ENCODE assay signal across 18 cellular contexts in the genomic region with DNA sequence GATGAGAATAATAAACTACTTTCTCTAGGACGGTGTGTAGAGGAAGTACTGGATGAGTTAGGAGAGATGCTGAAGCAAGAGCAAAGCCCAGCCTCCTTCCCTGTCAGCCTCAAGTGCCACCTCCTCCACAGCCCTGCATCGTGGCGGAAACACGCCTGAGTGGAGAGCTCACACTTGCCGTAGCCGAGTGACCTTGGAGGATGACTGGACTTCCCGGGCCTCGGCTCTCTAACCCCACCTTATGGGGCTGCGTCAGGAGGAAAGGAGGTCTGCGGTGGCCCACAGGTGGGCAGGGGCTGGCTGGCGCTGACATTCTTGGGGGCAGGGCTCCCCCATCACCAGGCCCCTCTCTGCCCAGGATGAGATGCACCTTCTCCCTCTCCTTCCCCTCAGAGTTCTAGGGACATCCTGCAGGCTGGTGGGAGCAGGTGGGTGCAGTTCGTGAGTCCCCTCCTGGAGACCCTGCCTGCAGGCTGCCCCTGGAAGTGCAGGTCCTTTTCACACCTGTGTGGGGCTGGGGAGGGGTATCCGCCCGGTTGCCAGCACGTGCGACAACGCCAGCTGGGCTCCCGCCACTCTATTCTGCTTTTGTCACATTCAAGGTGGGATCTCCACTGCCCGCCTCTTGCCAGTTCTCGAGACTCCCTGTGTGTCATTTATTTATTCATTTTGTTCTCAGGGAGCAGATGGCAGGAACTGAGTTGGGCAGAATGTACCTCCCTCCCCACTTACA.
DNase-seq lines count a peak whose midpoint lies in the region; ATAC-seq and TF ChIP-seq lines count a peak whose summit lies in the region.
"Had no signal": no experiment of that assay in that cellular context is flagged by ENCODE, and none has a peak within 500 bp of the region (broad histone marks: within the 10 kb centered on the region; RNA-seq: fewer than 3 reads in every experiment).

No MANE protein-coding gene starts in this region.

- H3K9me3 ChIP-seq in DOHH2 (ENCODE audit: control insufficient read depth, insufficient read depth, low read length) = no peaks in the 10 kb centered on the region
- H3K9me3 ChIP-seq: gastroesophageal sphincter, suprapubic skin, vagina had no signal

- H3K4me1 ChIP-seq in DOHH2 (ENCODE audit: control insufficient read depth, low read length) (peaks cover 18% of the 10 kb centered on the region), foreskin keratinocyte (peaks cover 4% of the 10 kb centered on the region)
- H3K4me1 ChIP-seq: suprapubic skin had no signal

- H3K4me1 Mint-ChIP-seq in brain (peaks cover 29% of the 10 kb centered on the region), memory B cell (peaks cover 4% of the 10 kb centered on the region), T-cell (no peaks in the 10 kb centered on the region)
- no peaks in the 10 kb centered on the region for H3K4me1 Mint-ChIP-seq in activated naive CD8-positive, alpha-beta T cell treated with anti-CD3 and anti-CD28 coated beads, Interleukin-2, amount 50 U/mL, for 24 hours

- no peaks in the 10 kb centered on the region for H3K27me3 ChIP-seq in DOHH2 (ENCODE audit: control insufficient read depth, low read length)
- peaks cover 45% of the 10 kb centered on the region for H3K27me3 ChIP-seq in foreskin keratinocyte
- H3K27me3 ChIP-seq: vagina had no signal

- POLR2A ChIA-PET in T-cell (lab: Charles Lee) = no interaction called here

- CTCF ChIA-PET in T-cell (lab: Charles Lee) = no interaction called here

- H3K9me2 ChIP-seq in DOHH2 (replicated peaks; ENCODE audit: control insufficient read depth, low read length) = no peaks in the 10 kb centered on the region

- peaks cover 9% of the 10 kb centered on the region; the same call in 1 of the 2 replicates for H3K79me2 ChIP-seq in DOHH2 (ENCODE audit: control insufficient read depth, low read length)

- H3F3A ChIP-seq in DOHH2 (ENCODE audit: control insufficient read depth, insufficient read depth) = no peaks in the 10 kb centered on the region

- H3K27ac ChIP-seq in DOHH2 (ENCODE audit: low read depth, low read length) = no peak overlapping the region
- no peak overlapping the region for H3K27ac ChIP-seq in foreskin keratinocyte
- H3K27ac ChIP-seq: gastroesophageal sphincter, suprapubic skin, vagina had no signal

- H3K27me3 Mint-ChIP-seq in brain (peaks cover 3% of the 10 kb centered on the region), memory B cell (peaks cover 26% of the 10 kb centered on the region), T-cell (peaks cover 16 to 38% of the 10 kb centered on the region in 2 donors)
- peaks cover 19% of the 10 kb centered on the region for H3K27me3 Mint-ChIP-seq in activated naive CD8-positive, alpha-beta T cell treated with anti-CD3 and anti-CD28 coated beads, Interleukin-2, amount 50 U/mL, for 24 hours

- H3K4me3 ChIP-seq in DOHH2 (ENCODE audit: low read length) = no peak overlapping the region
- H3K4me3 ChIP-seq: gastroesophageal sphincter, suprapubic skin, vagina had no signal

- H3K9me3 Mint-ChIP-seq in brain = peaks cover 0 to 2% (median 0%) of the 10 kb centered on the region in 5 experiments
- no peaks in the 10 kb centered on the region for H3K9me3 Mint-ChIP-seq in memory B cell
- no peaks in the 10 kb centered on the region for H3K9me3 Mint-ChIP-seq in activated naive CD8-positive, alpha-beta T cell treated with anti-CD3 and anti-CD28 coated beads, Interleukin-2, amount 50 U/mL, for 24 hours
- no peaks in the 10 kb centered on the region for H3K9me3 Mint-ChIP-seq in T-cell

- H3K36me3 Mint-ChIP-seq in brain (no peaks in the 10 kb centered on the region), memory B cell (no peaks in the 10 kb centered on the region), T-cell (no peaks in the 10 kb centered on the region)
- H3K36me3 Mint-ChIP-seq in activated naive CD8-positive, alpha-beta T cell treated with anti-CD3 and anti-CD28 coated beads, Interleukin-2, amount 50 U/mL, for 24 hours (ENCODE audit: low read depth) = no peaks in the 10 kb centered on the region

- H3K4me2 ChIP-seq in DOHH2 (ENCODE audit: low read length) = peak overlapping the region; percentile 23; the same call in 1 of the 2 replicates

- peak; percentile 14 for ATAC-seq in memory B cell (ENCODE audit: low read depth)
- ATAC-seq in activated naive CD8-positive, alpha-beta T cell treated with anti-CD3 and anti-CD28 coated beads, Interleukin-2, amount 50 U/mL, for 24 hours = no peak
- no peak for ATAC-seq in foreskin keratinocyte
- ATAC-seq in T-cell (replicated peaks in 1 of 4) = no peak
- ATAC-seq: activated CD4-positive, CD25-positive, alpha-beta regulatory T cell treated with anti-CD3 and anti-CD28 coated beads, Interleukin-2, amount 50 U/mL, for 24 hours; gastroesophageal sphincter; left lobe of liver had no signal

- no peak for TF ChIP-seq CTCF in DOHH2 (IDR thresholded peaks at IDR 0.05; ENCODE audit: low read depth, low read length, poor library complexity, severe bottlenecking)
- TF ChIP-seq CTCF in brain (conservative IDR thresholded peaks at IDR 0.05) = no peak
- TF ChIP-seq CTCF in foreskin keratinocyte (conservative IDR thresholded peaks at IDR 0.05) = no peak

- H3K36me3 ChIP-seq in DOHH2 (ENCODE audit: control insufficient read depth, low read length) = peaks cover 41% of the 10 kb centered on the region
- H3K36me3 ChIP-seq: gastroesophageal sphincter, suprapubic skin, vagina had no signal

- DNase-seq in NCI-H1694 (lab: John Stamatoyannopoulos, UW) (peak; percentile 60), memory B cell (ENCODE audit: low spot score in 2 of 2) (no peak), foreskin keratinocyte (no peak), T-cell (no peak)
- no peak for DNase-seq in activated CD4-positive, alpha-beta T cell treated with anti-CD3 and anti-CD28 coated beads, Interleukin-2, amount 50 U/mL, for 4 hours
- DNase-seq in activated naive CD8-positive, alpha-beta T cell treated with anti-CD3 and anti-CD28 coated beads, Interleukin-2, amount 50 U/mL, for 24 hours = no peak
- DNase-seq: DMS153, Kasumi-1, NCI-H1105 treated with DMSO at 0.1 percent for 48 hours, NCI-H774, nucleus accumbens had no signal

- H3K27ac Mint-ChIP-seq in brain = peak overlapping the region in 3 of 5 experiments; percentile 41 to 83 (median 75)
- no peak overlapping the region for H3K27ac Mint-ChIP-seq in memory B cell
- H3K27ac Mint-ChIP-seq in activated naive CD8-positive, alpha-beta T cell treated with anti-CD3 and anti-CD28 coated beads, Interleukin-2, amount 50 U/mL, for 24 hours = no peak overlapping the region
- H3K27ac Mint-ChIP-seq in T-cell = no peak overlapping the region

- no peaks in the 10 kb centered on the region for H4K20me1 ChIP-seq in DOHH2 (ENCODE audit: control insufficient read depth, insufficient read depth, low read depth, low read length)

- no peak overlapping the region for H3K4me3 Mint-ChIP-seq in brain
- no peak overlapping the region for H3K4me3 Mint-ChIP-seq in memory B cell
- H3K4me3 Mint-ChIP-seq in activated naive CD8-positive, alpha-beta T cell treated with anti-CD3 and anti-CD28 coated beads, Interleukin-2, amount 50 U/mL, for 24 hours = no peak overlapping the region
- H3K4me3 Mint-ChIP-seq in T-cell = no peak overlapping the region

Comparison
In these comparisons a context has a peak if more than half of its experiments do, and no peak if none do; other contexts are left out.
1. H3K27ac Mint-ChIP-seq: peak in brain (3 of 5); none in memory B cell (single experiment), activated naive CD8-positive, alpha-beta T cell treated with anti-CD3 and anti-CD28 coated beads, Interleukin-2, amount 50 U/mL, for 24 hours (single experiment) and T-cell (0 of 2).